ENCODE assay signal across 7 cellular contexts in the genomic region with DNA sequence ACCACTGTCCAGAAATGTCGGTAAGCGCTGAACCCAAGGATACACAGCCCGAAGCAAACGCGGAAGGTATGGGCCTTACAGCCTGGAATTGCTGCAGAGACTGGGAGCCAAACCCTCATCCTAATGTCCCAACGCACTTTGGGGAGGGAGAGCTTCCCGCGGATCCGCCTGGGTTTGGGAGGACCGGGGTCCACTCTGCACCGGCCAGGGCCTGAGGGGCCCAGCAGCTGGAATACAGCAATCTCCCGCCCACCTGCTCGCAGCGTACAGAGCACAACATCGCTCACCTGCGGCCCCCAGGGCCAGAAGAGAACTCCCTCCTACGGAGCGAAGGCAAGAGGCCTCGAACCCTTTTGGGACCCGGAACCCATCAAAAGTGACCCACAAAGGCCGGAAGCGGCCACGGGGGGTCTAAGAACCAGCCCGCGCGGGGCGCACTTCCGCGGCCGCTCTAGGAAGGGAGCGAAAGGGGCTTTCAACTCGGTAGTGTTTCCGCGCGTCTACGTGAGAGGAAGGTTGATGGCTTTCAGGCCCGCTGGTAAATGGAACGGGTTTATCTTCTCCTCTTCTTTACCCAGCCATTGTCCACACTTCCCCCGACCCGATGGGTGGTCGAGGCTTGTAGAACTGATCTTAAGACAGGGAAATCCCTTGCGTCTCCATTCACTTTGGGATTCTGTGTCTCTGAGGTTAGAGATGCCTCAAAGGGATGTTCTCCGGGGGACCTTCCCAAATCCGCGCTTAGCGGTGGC. TPM values are rescaled to one million over a fixed set of nuclear protein-coding genes. Genes with fewer than 3 reads are reported as not detected.
DNase-seq lines count a peak whose midpoint lies in the region; ATAC-seq and TF ChIP-seq lines count a peak whose summit lies in the region.

ZSCAN12 (minus strand) TSS at position 378 of the 752 bp plus-strand sequence. CDS start 1,342 bp downstream, outside the sequence.

- TF ChIP-seq CTCF in left lung (IDR thresholded peaks at IDR 0.05): peak in 1 of 2 donors; percentile 31

- H3K4me1 ChIP-seq in left lung: peaks cover 5 to 28% of the 10 kb centered on the region in 2 donors

- H3K36me3 ChIP-seq in left lung: peaks cover 0 to 14% of the 10 kb centered on the region in 2 donors

- DNase-seq in NCI-H226: peak; percentile 47
- DNase-seq in activated CD4-positive, alpha-beta T cell treated with anti-CD3 and anti-CD28 coated beads, Interleukin-2, amount 10 ng/mL, durations not matched to agents 24 days and 14 days: peak; percentile 95
- peak; percentile 83 to 92 for DNase-seq in left lung
- DNase-seq in stimulated activated CD4-positive, alpha-beta T cell treated with anti-CD3 and anti-CD28 coated beads, Interleukin-2, amount 100 ng/mL, for 24 hours: peak; percentile 85 to 87

- peaks cover 0 to 25% of the 10 kb centered on the region in 2 donors for H3K27me3 ChIP-seq in left lung

- peak within 1 kb of the TSS; percentile 92 for H3K27ac Mint-ChIP-seq in activated CD4-positive, alpha-beta T cell treated with anti-CD3 and anti-CD28 coated beads, Interleukin-2, amount 10 ng/mL, durations not matched to agents 24 days and 14 days
- H3K27ac Mint-ChIP-seq in dendritic cell treated with granulocyte-macrophage colony-stimulating factor and Interleukin-4, amounts not matched to agents 40 ng/mL and 50 ng/mL, for 4 days: peak within 1 kb of the TSS; percentile 82

- peak within 1 kb of the TSS; percentile 45 to 63 for H3K27ac ChIP-seq in left lung

- H3K4me3 ChIP-seq in left lung: peak within 1 kb of the TSS; percentile 79 to 83

- intact Hi-C loops in activated CD4-positive, alpha-beta T cell treated with anti-CD3 and anti-CD28 coated beads, Interleukin-2, amount 10 ng/mL, durations not matched to agents 24 days and 14 days (cut with micrococcal nuclease): loop anchor here (1.0 to 5.0 kb wide), 6 partner anchors 9 to 262 kb away; partner anchors contain the start of genes ZSCAN23 and ZSCAN26
- intact Hi-C loops in dendritic cell treated with granulocyte-macrophage colony-stimulating factor and Interleukin-4, amounts not matched to agents 40 ng/mL and 50 ng/mL, for 4 days (cut with micrococcal nuclease): no loop called here
- intact Hi-C loops in left lung (cut with DNase I): no loop called here

- ATAC-seq in GM18517 (IDR thresholded peaks at IDR 0.05; ENCODE audit: unreplicated experiment) (peak; percentile 76), HG03039 (IDR thresholded peaks at IDR 0.05; ENCODE audit: unreplicated experiment) (peak; percentile 83), left lung (peak; percentile 98)

- H3K9me3 ChIP-seq in left lung: no peaks in the 10 kb centered on the region

- H3K4me1 Mint-ChIP-seq in activated CD4-positive, alpha-beta T cell treated with anti-CD3 and anti-CD28 coated beads, Interleukin-2, amount 10 ng/mL, durations not matched to agents 24 days and 14 days: peaks cover 48% of the 10 kb centered on the region
- H3K4me1 Mint-ChIP-seq in dendritic cell treated with granulocyte-macrophage colony-stimulating factor and Interleukin-4, amounts not matched to agents 40 ng/mL and 50 ng/mL, for 4 days (ENCODE audit: low read depth): peaks cover 39% of the 10 kb centered on the region

- H3K9me3 Mint-ChIP-seq in activated CD4-positive, alpha-beta T cell treated with anti-CD3 and anti-CD28 coated beads, Interleukin-2, amount 10 ng/mL, durations not matched to agents 24 days and 14 days: peaks cover 4% of the 10 kb centered on the region
- H3K9me3 Mint-ChIP-seq in dendritic cell treated with granulocyte-macrophage colony-stimulating factor and Interleukin-4, amounts not matched to agents 40 ng/mL and 50 ng/mL, for 4 days: no peaks in the 10 kb centered on the region

- H3K4me3 Mint-ChIP-seq in activated CD4-positive, alpha-beta T cell treated with anti-CD3 and anti-CD28 coated beads, Interleukin-2, amount 10 ng/mL, durations not matched to agents 24 days and 14 days: peak within 1 kb of the TSS; percentile 93
- peak within 1 kb of the TSS; percentile 87 for H3K4me3 Mint-ChIP-seq in dendritic cell treated with granulocyte-macrophage colony-stimulating factor and Interleukin-4, amounts not matched to agents 40 ng/mL and 50 ng/mL, for 4 days

- peaks cover 23% of the 10 kb centered on the region for H3K27me3 Mint-ChIP-seq in activated CD4-positive, alpha-beta T cell treated with anti-CD3 and anti-CD28 coated beads, Interleukin-2, amount 10 ng/mL, durations not matched to agents 24 days and 14 days
- peaks cover 32% of the 10 kb centered on the region for H3K27me3 Mint-ChIP-seq in dendritic cell treated with granulocyte-macrophage colony-stimulating factor and Interleukin-4, amounts not matched to agents 40 ng/mL and 50 ng/mL, for 4 days

- peaks cover 35% of the 10 kb centered on the region for H3K36me3 Mint-ChIP-seq in activated CD4-positive, alpha-beta T cell treated with anti-CD3 and anti-CD28 coated beads, Interleukin-2, amount 10 ng/mL, durations not matched to agents 24 days and 14 days (ENCODE audit: low read depth)
- H3K36me3 Mint-ChIP-seq in dendritic cell treated with granulocyte-macrophage colony-stimulating factor and Interleukin-4, amounts not matched to agents 40 ng/mL and 50 ng/mL, for 4 days (ENCODE audit: low read depth): peaks cover 19% of the 10 kb centered on the region

RNA-seq across cellular contexts. Expression of gene ZSCAN12, which starts in this region (rescaled TPM):
- total RNA-seq in activated CD4-positive, alpha-beta T cell treated with anti-CD3 and anti-CD28 coated beads, Interleukin-2, amount 10 ng/mL, durations not matched to agents 24 days and 14 days: 5.8 and 5.9 TPM in 2 replicates
- 1 to 10 TPM; 5.2 to 6.0 TPM for total RNA-seq in left lung

Comparison
In these comparisons a context has a peak if more than half of its experiments do, and no peak if none do; other contexts are left out.
1. Peak in every context shown above with its lines: DNase-seq, ATAC-seq, H3K4me3 ChIP-seq and H3K27ac ChIP-seq.